In the genomic region with DNA sequence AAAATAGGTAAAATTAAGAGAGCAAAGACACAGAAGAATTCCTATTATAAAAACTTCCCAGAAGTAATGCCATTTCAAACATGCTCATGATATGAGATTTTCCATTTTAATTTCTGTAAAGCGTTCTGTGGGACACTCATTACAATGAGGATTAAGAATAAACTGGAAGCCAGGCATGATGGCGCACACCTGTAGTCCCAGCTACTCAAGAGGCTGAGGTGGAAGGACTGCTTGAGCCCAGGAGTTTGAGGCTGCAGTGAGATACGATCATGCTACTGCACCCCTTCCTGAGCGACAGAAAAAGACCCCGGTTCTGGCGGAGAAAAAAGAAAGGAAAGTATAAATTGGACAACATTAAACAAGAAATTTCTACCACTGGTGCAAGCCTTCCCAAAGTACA, we compare ENCODE assay signal across 10 cellular contexts. TPM values are rescaled to one million over a fixed set of nuclear protein-coding genes. Genes with fewer than 3 reads are reported as not detected.
DNase-seq lines count a peak whose midpoint lies in the region; FAIRE-seq and TF ChIP-seq lines count a peak whose summit lies in the region.
"Had no signal": no experiment of that assay in that cellular context is flagged by ENCODE, and none has a peak within 500 bp of the region (broad histone marks: within the 10 kb centered on the region; RNA-seq: fewer than 3 reads in every experiment).

No MANE protein-coding gene starts in this region.

- peak overlapping the region; percentile 76 for H3K4me3 ChIP-seq in NT2/D1 (ENCODE audit: insufficient read length, low read depth)
- H3K4me3 ChIP-seq in ascending aorta: no peak overlapping the region
- H3K4me3 ChIP-seq: thyroid gland had no signal

- intact Hi-C loops in activated CD4-positive, alpha-beta T cell treated with anti-CD3 and anti-CD28 coated beads, Interleukin-2, amount 10 ng/mL, durations not matched to agents 24 days and 14 days (cut with micrococcal nuclease): no loop called here
- intact Hi-C loops in ascending aorta (cut with DNase I): no loop called here

- H3K36me3 ChIP-seq in NT2/D1 (ENCODE audit: insufficient read depth, insufficient read length, low read length) (peaks cover 45% of the 10 kb centered on the region), ascending aorta (no peaks in the 10 kb centered on the region)
- H3K36me3 ChIP-seq: thyroid gland had no signal

- H3K27ac ChIP-seq in ascending aorta: no peak overlapping the region
- H3K27ac ChIP-seq: thyroid gland had no signal

- DNase-seq in activated CD4-positive, alpha-beta T cell treated with anti-CD3 and anti-CD28 coated beads, Interleukin-2, amount 10 ng/mL, durations not matched to agents 24 days and 14 days: no peak
- no peak for DNase-seq in activated CD4-positive, alpha-beta T cell treated with anti-CD3 and anti-CD28 coated beads for 4 hours
- DNase-seq in NT2/D1 (ENCODE audit: low read depth, low spot score) (no peak), endothelial cell (ENCODE audit: low spot score) (no peak), retina (peak; percentile 1), ascending aorta (ENCODE audit: low spot score in 2 of 2) (no peak), OCI-M1 (lab: John Stamatoyannopoulos, UW) (no peak), HTR-8/SVneo (ENCODE audit: insufficient read length, low spot score) (no peak)
- DNase-seq: activated gamma-delta T cell, thyroid gland had no signal

- FAIRE-seq in HTR-8/SVneo (lab: Jason Lieb, UNC): no peak

- H3K4me1 Mint-ChIP-seq in activated CD4-positive, alpha-beta T cell treated with anti-CD3 and anti-CD28 coated beads, Interleukin-2, amount 10 ng/mL, durations not matched to agents 24 days and 14 days: peaks cover 21% of the 10 kb centered on the region
- peaks cover 9% of the 10 kb centered on the region for H3K4me1 Mint-ChIP-seq in endothelial cell (ENCODE audit: unreplicated experiment)

- peak overlapping the region; percentile 68 for H3K9ac ChIP-seq in NT2/D1 (ENCODE audit: insufficient read length, low read depth)

- no peaks in the 10 kb centered on the region for H3K9me3 ChIP-seq in NT2/D1 (ENCODE audit: insufficient read depth, low read length)
- H3K9me3 ChIP-seq in ascending aorta: no peaks in the 10 kb centered on the region
- H3K9me3 ChIP-seq: thyroid gland had no signal

- H3K4me1 ChIP-seq in NT2/D1 (ENCODE audit: insufficient read depth, insufficient read length): no peaks in the 10 kb centered on the region
- H3K4me1 ChIP-seq in ascending aorta: peaks cover 3 to 10% of the 10 kb centered on the region in 2 donors

- H3K4me3 Mint-ChIP-seq in activated CD4-positive, alpha-beta T cell treated with anti-CD3 and anti-CD28 coated beads, Interleukin-2, amount 10 ng/mL, durations not matched to agents 24 days and 14 days: peak overlapping the region; percentile 97
- peak overlapping the region; percentile 98 for H3K4me3 Mint-ChIP-seq in endothelial cell (ENCODE audit: unreplicated experiment)

- no peaks in the 10 kb centered on the region for H3K27me3 ChIP-seq in NT2/D1 (ENCODE audit: insufficient read depth, insufficient read length)
- H3K27me3 ChIP-seq in ascending aorta: no peaks in the 10 kb centered on the region
- H3K27me3 ChIP-seq: thyroid gland had no signal

- H3K36me3 Mint-ChIP-seq in activated CD4-positive, alpha-beta T cell treated with anti-CD3 and anti-CD28 coated beads, Interleukin-2, amount 10 ng/mL, durations not matched to agents 24 days and 14 days (ENCODE audit: low read depth): peaks cover 35% of the 10 kb centered on the region
- no peaks in the 10 kb centered on the region for H3K36me3 Mint-ChIP-seq in endothelial cell (ENCODE audit: low read depth, unreplicated experiment)

- no peaks in the 10 kb centered on the region for H3K27me3 Mint-ChIP-seq in activated CD4-positive, alpha-beta T cell treated with anti-CD3 and anti-CD28 coated beads, Interleukin-2, amount 10 ng/mL, durations not matched to agents 24 days and 14 days
- no peaks in the 10 kb centered on the region for H3K27me3 Mint-ChIP-seq in endothelial cell (ENCODE audit: unreplicated experiment)

- no peaks in the 10 kb centered on the region for H3K9me3 Mint-ChIP-seq in activated CD4-positive, alpha-beta T cell treated with anti-CD3 and anti-CD28 coated beads, Interleukin-2, amount 10 ng/mL, durations not matched to agents 24 days and 14 days
- no peaks in the 10 kb centered on the region for H3K9me3 Mint-ChIP-seq in endothelial cell (ENCODE audit: unreplicated experiment)

- peak overlapping the region; percentile 32 for H3K27ac Mint-ChIP-seq in activated CD4-positive, alpha-beta T cell treated with anti-CD3 and anti-CD28 coated beads, Interleukin-2, amount 10 ng/mL, durations not matched to agents 24 days and 14 days
- no peak overlapping the region for H3K27ac Mint-ChIP-seq in endothelial cell (ENCODE audit: unreplicated experiment)

- TF ChIP-seq CTCF in endothelial cell (IDR thresholded peaks at IDR 0.05; ENCODE audit: unreplicated experiment) (no peak), ascending aorta (IDR thresholded peaks at IDR 0.05) (no peak)

RNA-seq across cellular contexts. Expression of a gene that starts 1.5 kb away (rescaled TPM):
- 58.0 and 59.1 TPM in 2 replicates for total RNA-seq in activated CD4-positive, alpha-beta T cell treated with anti-CD3 and anti-CD28 coated beads, Interleukin-2, amount 10 ng/mL, durations not matched to agents 24 days and 14 days
- total RNA-seq in endothelial cell (ENCODE audit: unreplicated experiment) (14.5 TPM), ascending aorta (1.4 TPM)

RNA-seq across cellular contexts. Expression of a gene that starts 57.0 kb away (rescaled TPM):
- 15.3 and 15.9 TPM in 2 replicates for total RNA-seq in activated CD4-positive, alpha-beta T cell treated with anti-CD3 and anti-CD28 coated beads, Interleukin-2, amount 10 ng/mL, durations not matched to agents 24 days and 14 days
- total RNA-seq in endothelial cell (ENCODE audit: unreplicated experiment) (19.1 TPM), ascending aorta (9.5 TPM)
